In the genomic region with DNA sequence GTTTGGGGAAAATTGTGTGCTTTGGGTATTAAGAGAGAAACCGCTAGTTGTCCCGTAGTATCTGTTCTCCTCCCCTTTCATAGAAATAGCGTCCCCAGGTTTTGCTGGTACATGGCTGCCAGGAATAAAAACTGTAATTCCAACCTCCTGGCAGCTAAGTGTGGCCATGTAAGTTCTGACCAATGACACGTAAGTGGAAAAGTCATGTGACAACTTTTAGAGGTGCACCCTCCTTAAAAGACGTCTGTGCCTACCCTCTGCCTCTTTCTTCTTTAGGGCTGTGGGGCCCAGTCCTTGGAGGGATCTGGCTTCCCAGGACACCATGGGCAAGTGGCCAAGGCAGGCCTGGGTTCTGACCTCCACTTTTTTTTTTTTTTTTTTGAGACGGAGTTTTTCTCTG, we compare ENCODE assay signal across 32 cellular contexts. TPM values are rescaled to one million over a fixed set of nuclear protein-coding genes. Genes with fewer than 3 reads are reported as not detected.
"Had no signal": no experiment of that assay in that cellular context is flagged by ENCODE, and none has a peak within 500 bp of the region (broad histone marks: within the 10 kb centered on the region; RNA-seq: fewer than 3 reads in every experiment).

No MANE protein-coding gene starts in this region.

- H2AFZ ChIP-seq: parathyroid adenoma had no signal

- H3K9me3 ChIP-seq: gastrocnemius medialis, left lung, mucosa of descending colon, neutrophil, stomach, thyroid gland had no signal

- H3K79me2 ChIP-seq: parathyroid adenoma had no signal

- H3K4me2 ChIP-seq: smooth muscle cell had no signal

- H3K9ac ChIP-seq: parathyroid adenoma had no signal

- H3K4me3 ChIP-seq: gastrocnemius medialis, left lung, mucosa of descending colon, smooth muscle cell, stomach, thyroid gland had no signal

- H3K27ac ChIP-seq: epithelial cell of prostate, gastrocnemius medialis, left lung, neutrophil, parathyroid adenoma, stomach, thyroid gland had no signal

- H3K27me3 ChIP-seq: thyroid gland had no signal

- DNase-seq: effector CD8-positive, alpha-beta T cell; endodermal cell; foreskin fibroblast; gastrocnemius medialis; head of caudate nucleus; left cardiac atrium; mesenchymal stem cell; naive B cell; stimulated activated CD4-positive, alpha-beta T cell treated with anti-CD3 and anti-CD28 coated beads, Interleukin-12 subunit alpha, Interleukin-12 subunit beta, amount 100 ng/mL, for 4 hours; stimulated activated CD4-positive, alpha-beta T cell treated with anti-CD3 and anti-CD28 coated beads, Interleukin-1b, Interleukin-23, amount 100 ng/mL, for 48 hours; stimulated activated CD4-positive, alpha-beta T cell treated with anti-CD3 and anti-CD28 coated beads, Interleukin-4, amount 100 ng/mL, for 1 hour; stimulated activated CD8-positive, alpha-beta memory T cell treated with anti-CD3 and anti-CD28 coated beads, Interleukin-4, amount 100 ng/mL, for 48 hours; stimulated activated naive CD4-positive, alpha-beta T cell treated with Interleukin-2 at 50 U/mL for 16 hours; stomach; thyroid gland; trophoblast cell had no signal

- H3K36me3 ChIP-seq: gastrocnemius medialis, left lung, neutrophil, stomach, thyroid gland had no signal

- H3K4me1 ChIP-seq: gastrocnemius medialis, parathyroid adenoma, stomach had no signal

RNA-seq across cellular contexts. Expression of a gene that starts 59.3 kb away (rescaled TPM):
- total RNA-seq: glomerular endothelial cell; kidney epithelial cell; left cardiac atrium; lung microvascular endothelial cell; mesothelial cell of epicardium; natural killer cell treated with Interleukin-12 subunit alpha and Interleukin-12 subunit beta and Interleukin-15 and Interleukin-18, amount 100 ng/mL, for 72 hours; neural crest cell; omental fat pad; sciatic nerve; smooth muscle cell; temporal lobe; thyroid gland; urinary bladder had no signal
- polyA plus RNA-seq: stomach, urinary bladder had no signal
